ENCODE assay signal across 2 cellular contexts in genomic region chr19:50455992-50456391, GRCh38.
TF ChIP-seq lines count a peak whose summit lies in the region.

No MANE protein-coding gene starts in this region.

TF ChIP-seq in HEK293T, 16 proteins besides CTCF, POLR2A, EP300 and RAD21:
- TF ChIP-seq PKNOX1 (IDR thresholded peaks at IDR 0.05) (peak; percentile 41; the same call in 1 of the 2 replicates), NFRKB (IDR thresholded peaks at IDR 0.05) (no peak)

TF ChIP-seq in K562, 482 proteins besides CTCF, POLR2A, EP300 and RAD21:
- TF ChIP-seq KDM1A (IDR thresholded peaks at IDR 0.05) (peak in 1 of 2 experiments; percentile 53; a peak in 2 of 4 replicates), CSDE1 (IDR thresholded peaks at IDR 0.05) (no peak), SRSF3 (IDR thresholded peaks at IDR 0.05; ENCODE audit: insufficient read depth, low read length) (no peak), ZBTB33 (CRISPR knock-in tag; IDR thresholded peaks at IDR 0.05) (no peak), PKNOX1 (IDR thresholded peaks at IDR 0.05) (peak; percentile 50; the same call in 1 of the 2 replicates), MTA2 (IDR thresholded peaks at IDR 0.05; ENCODE audit: low read depth) (no peak), HDAC1 (IDR thresholded peaks at IDR 0.05) (0 out of 4 replicates have a peak, but pooled peaks of 1 of the 2 experiments have one; percentile 43), CREBBP (IDR thresholded peaks at IDR 0.05; ENCODE audit: low read depth, low read length) (peak; percentile 78), ZZZ3 (IDR thresholded peaks at IDR 0.05) (no peak)
